Comparison of ENCODE assay signal across 35 cellular contexts in the genomic region with DNA sequence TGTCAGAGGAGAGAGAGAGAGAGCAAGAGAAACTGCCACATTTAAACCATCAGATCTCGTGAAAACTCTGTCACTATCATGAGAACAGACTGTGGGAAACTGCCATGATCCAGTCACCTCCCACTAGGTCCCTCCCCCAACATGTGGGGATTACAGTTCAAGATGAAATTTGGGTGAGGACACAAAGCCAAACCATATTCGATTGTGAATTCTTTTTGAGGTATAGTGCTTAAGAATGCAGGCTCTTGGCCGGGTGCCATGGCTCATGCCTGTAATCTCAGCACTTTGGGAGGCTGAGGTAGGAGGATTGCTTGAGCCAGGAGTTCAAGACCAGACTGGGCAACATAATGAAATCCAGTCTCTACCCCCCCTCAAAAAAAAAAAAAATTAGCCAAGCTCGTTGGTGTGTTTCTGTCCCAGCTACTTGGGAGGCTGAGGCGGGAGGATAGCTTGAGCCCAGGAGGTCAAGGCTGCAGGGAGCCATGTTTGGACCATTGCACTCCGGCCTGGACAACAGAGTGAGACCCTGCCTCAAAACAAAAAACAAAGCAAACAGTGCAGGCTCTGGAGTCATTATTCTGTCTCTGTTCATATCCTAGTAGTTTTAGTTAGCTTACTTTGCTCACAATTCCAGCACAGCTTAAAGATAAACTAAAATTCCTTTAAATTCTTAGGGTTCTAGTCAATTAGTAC. TPM values are rescaled to one million over a fixed set of nuclear protein-coding genes. Genes with fewer than 3 reads are reported as not detected.
A peak's percentile ranks its signal among the peaks of the same experiment; 100 is the strongest.
DNase-seq lines count a peak whose midpoint lies in the region; ATAC-seq, FAIRE-seq and TF ChIP-seq lines count a peak whose summit lies in the region.
"Had no signal": no experiment of that assay in that cellular context is flagged by ENCODE, and none has a peak within 500 bp of the region (broad histone marks: within the 10 kb centered on the region; RNA-seq: fewer than 3 reads in every experiment).

No MANE protein-coding gene starts in this region.

- no peak overlapping the region for H2BK120ac ChIP-seq in IMR-90 (ENCODE audit: low read depth, low read length)

- H3K9me3 ChIP-seq in IMR-90 (ENCODE audit: control insufficient read depth, insufficient read depth, low read length) (no peaks in the 10 kb centered on the region), K562 (replicated peaks; ENCODE audit: control insufficient read depth, insufficient read depth, low read depth, low read length) (no peaks in the 10 kb centered on the region)
- H3K9me3 ChIP-seq: BLaER1 treated with 17β-estradiol and CSF1 and Interleukin-3, amounts not matched to agents 10 nM and 100 nM; gastrocnemius medialis; spleen; stomach; thyroid gland; vagina had no signal

- H3K9me1 ChIP-seq in IMR-90 (ENCODE audit: insufficient read depth, low read length): peaks cover 3% of the 10 kb centered on the region; the same call in 1 of the 2 replicates
- no peaks in the 10 kb centered on the region for H3K9me1 ChIP-seq in K562 (ENCODE audit: control insufficient read depth, insufficient read depth, low read length)

- TF ChIP-seq RAD21 in IMR-90 (IDR thresholded peaks at IDR 0.05; ENCODE audit: low read length) (no peak), K562 (CRISPR knock-in tag; conservative IDR thresholded peaks at IDR 0.05 in 1 of 2, IDR thresholded peaks at IDR 0.05 in 1 of 2) (no peak)

- no peak for TF ChIP-seq POLR2A in IMR-90 (IDR thresholded peaks at IDR 0.05; ENCODE audit: low read depth, low read length)
- no peak for TF ChIP-seq POLR2A in K562 (conservative IDR thresholded peaks at IDR 0.05)

- no peak overlapping the region for H2AK9ac ChIP-seq in IMR-90 (replicated peaks; ENCODE audit: low read depth, low read length, poor library complexity)

- no peaks in the 10 kb centered on the region for H3K27me3 Mint-ChIP-seq in glutamatergic neuron (ENCODE audit: unreplicated experiment)
- H3K27me3 Mint-ChIP-seq: activated CD4-positive, alpha-beta T cell treated with anti-CD3 and anti-CD28 coated beads for 36 hours had no signal

- no peak overlapping the region for H3K9ac ChIP-seq in IMR-90 (ENCODE audit: low read depth, low read length)
- no peak overlapping the region for H3K9ac ChIP-seq in K562 (ENCODE audit: insufficient read depth in 1 of 2, low read depth in 2 of 2, low read length in 2 of 2)
- H3K9ac ChIP-seq: BLaER1 treated with 17β-estradiol and CSF1 and Interleukin-3, amounts not matched to agents 10 nM and 100 nM; parathyroid adenoma had no signal

- peak; percentile 66 for FAIRE-seq in K562 (lab: Jason Lieb, UNC)
- FAIRE-seq: GM12892 had no signal

- H2BK20ac ChIP-seq in IMR-90 (ENCODE audit: low read depth, low read length): no peak overlapping the region

- peaks cover 28 to 57% of the 10 kb centered on the region in 2 experiments for H3K79me1 ChIP-seq in IMR-90 (ENCODE audit: low read depth in 1 of 2, low read length in 2 of 2)

- intact Hi-C loops in IMR-90 (cut with micrococcal nuclease) (no loop called here), K562 (cut with micrococcal nuclease) (no loop called here)

- H3K27me3 ChIP-seq in IMR-90 (ENCODE audit: control insufficient read depth, insufficient read depth, low read length): no peaks in the 10 kb centered on the region
- H3K27me3 ChIP-seq in K562 (ENCODE audit: control insufficient read depth in 2 of 2, insufficient read depth in 2 of 2, low read length in 2 of 2): no peaks in the 10 kb centered on the region
- H3K27me3 ChIP-seq: BLaER1 treated with 17β-estradiol and CSF1 and Interleukin-3, amounts not matched to agents 10 nM and 100 nM; cardiac muscle cell; gastrocnemius medialis; hepatocyte; spleen; stomach; thyroid gland; vagina had no signal

- no peak overlapping the region for H4K8ac ChIP-seq in IMR-90 (ENCODE audit: low read depth in 2 of 2, low read length in 2 of 2)

- no peak overlapping the region for H2AK5ac ChIP-seq in IMR-90 (ENCODE audit: low read depth, low read length)

- no peak overlapping the region for H2BK15ac ChIP-seq in IMR-90 (ENCODE audit: low read depth, low read length)

- H2BK5ac ChIP-seq in IMR-90 (ENCODE audit: low read depth, low read length, poor library complexity, severe bottlenecking): no peak overlapping the region

- POLR2A ChIA-PET in IMR-90 (lab: Charles Lee; ENCODE audit: unreplicated experiment): no interaction called here
- POLR2A ChIA-PET in K562 (lab: Yijun Ruan, JAX): interaction anchor here (0.6 to 1.3 kb wide), 4 partner anchors 16 to 211 kb away, joined by 3 to 4 read pairs (median 3); no protein-coding TSS in a partner anchor

- CTCF ChIA-PET in IMR-90 (lab: Yijun Ruan, JAX) (no interaction called here), K562 (lab: Yijun Ruan, JAX; ENCODE audit: low intra/inter-chr PET ratio) (no interaction called here)

- dilution Hi-C loops in IMR-90 (cut with HindIII; ENCODE audit: low sequenced_read_pairs, unreplicated experiment): no loop called here

- H3K23ac ChIP-seq in IMR-90 (ENCODE audit: low read depth, low read length): no peak overlapping the region

- peak overlapping the region; percentile 15 for H3K27ac Mint-ChIP-seq in stimulated activated effector memory CD8-positive, alpha-beta T cell treated with anti-CD3 and anti-CD28 coated beads, Interleukin-12 subunit alpha, Interleukin-12 subunit beta, amount 100 ng/mL, for 72 hours
- H3K27ac Mint-ChIP-seq in glutamatergic neuron (ENCODE audit: unreplicated experiment): no peak overlapping the region
- H3K27ac Mint-ChIP-seq: activated CD4-positive, alpha-beta T cell treated with anti-CD3 and anti-CD28 coated beads for 36 hours; activated naive CD4-positive, alpha-beta T cell treated with anti-CD3 and anti-CD28 coated beads, Interleukin-2, amount 50 U/mL, for 72 hours had no signal

- ATAC-seq in IMR-90 (ENCODE audit: low read depth) (no peak), K562 (peak; percentile 38)
- ATAC-seq in stimulated activated effector memory CD8-positive, alpha-beta T cell treated with anti-CD3 and anti-CD28 coated beads, Interleukin-12 subunit alpha, Interleukin-12 subunit beta, amount 100 ng/mL, for 72 hours: no peak
- ATAC-seq: activated CD4-positive, alpha-beta T cell treated with anti-CD3 and anti-CD28 coated beads for 36 hours; activated naive CD4-positive, alpha-beta T cell treated with anti-CD3 and anti-CD28 coated beads, Interleukin-2, amount 50 U/mL, for 72 hours; gastrocnemius medialis; left cardiac atrium had no signal

- no peak overlapping the region for H4K5ac ChIP-seq in IMR-90 (ENCODE audit: low read depth, low read length)

- H3K79me2 ChIP-seq in K562 (ENCODE audit: control insufficient read depth, insufficient read depth, low read length): peaks cover 64% of the 10 kb centered on the region

- H3K4me3 Mint-ChIP-seq in stimulated activated effector memory CD8-positive, alpha-beta T cell treated with anti-CD3 and anti-CD28 coated beads, Interleukin-12 subunit alpha, Interleukin-12 subunit beta, amount 100 ng/mL, for 72 hours: no peak overlapping the region
- no peak overlapping the region for H3K4me3 Mint-ChIP-seq in glutamatergic neuron (ENCODE audit: unreplicated experiment)
- H3K4me3 Mint-ChIP-seq: activated CD4-positive, alpha-beta T cell treated with anti-CD3 and anti-CD28 coated beads for 36 hours had no signal

- H3K27ac ChIP-seq in IMR-90 (ENCODE audit: insufficient read depth, low read length): no peak overlapping the region
- no peak overlapping the region for H3K27ac ChIP-seq in K562 (ENCODE audit: extremely low read depth, low read depth, low read length)
- H3K27ac ChIP-seq: BLaER1 treated with 17β-estradiol and CSF1 and Interleukin-3, amounts not matched to agents 10 nM and 100 nM; cardiac muscle cell; gastrocnemius medialis; hepatocyte; HL-60; parathyroid adenoma; spleen; stomach; thyroid gland; vagina had no signal

- TF ChIP-seq CTCF in IMR-90 (conservative IDR thresholded peaks at IDR 0.05; ENCODE audit: low read depth, low read length) (no peak), K562 (IDR thresholded peaks at IDR 0.05 in 2 of 3, conservative IDR thresholded peaks at IDR 0.05 in 1 of 3; ENCODE audit: insufficient read depth in 2 of 3, low read depth in 1 of 3, low read length in 3 of 3) (no peak), fibroblast of the aortic adventitia (IDR thresholded peaks at IDR 0.05; ENCODE audit: insufficient read depth, low read length) (no peak), glutamatergic neuron (IDR thresholded peaks at IDR 0.05; ENCODE audit: partially characterized antibody, unreplicated experiment) (no peak)

- H3K4me3 ChIP-seq in IMR-90 (ENCODE audit: insufficient read depth, low read depth, low read length) (no peak overlapping the region), K562 (no peak overlapping the region), fibroblast of the aortic adventitia (ENCODE audit: low read depth, low read length) (no peak overlapping the region)
- H3K4me3 ChIP-seq: BLaER1 treated with 17β-estradiol and CSF1 and Interleukin-3, amounts not matched to agents 10 nM and 100 nM; cardiac muscle cell; gastrocnemius medialis; hepatocyte; lung; spleen; stomach; thyroid gland; vagina had no signal

- H3K4ac ChIP-seq in IMR-90 (ENCODE audit: low read depth, low read length): no peak overlapping the region

- H3K4me1 ChIP-seq in IMR-90 (ENCODE audit: control insufficient read depth, insufficient read depth, low read length) (peaks cover under 1% of the 10 kb centered on the region), K562 (replicated peaks in 1 of 2; ENCODE audit: control insufficient read depth in 2 of 2, insufficient read depth in 2 of 2, low read length in 2 of 2) (peaks cover 0 to 10% of the 10 kb centered on the region in 2 experiments; a peak in 4 of 5 replicates)

- H3K36me3 Mint-ChIP-seq in stimulated activated effector memory CD8-positive, alpha-beta T cell treated with anti-CD3 and anti-CD28 coated beads, Interleukin-12 subunit alpha, Interleukin-12 subunit beta, amount 100 ng/mL, for 72 hours: peaks cover 24% of the 10 kb centered on the region
- H3K36me3 Mint-ChIP-seq in glutamatergic neuron (ENCODE audit: unreplicated experiment): no peaks in the 10 kb centered on the region

- TF ChIP-seq EP300 in K562 (IDR thresholded peaks at IDR 0.05; ENCODE audit: low read length): no peak

- no peaks in the 10 kb centered on the region for H3K9me3 Mint-ChIP-seq in stimulated activated effector memory CD8-positive, alpha-beta T cell treated with anti-CD3 and anti-CD28 coated beads, Interleukin-12 subunit alpha, Interleukin-12 subunit beta, amount 100 ng/mL, for 72 hours
- no peaks in the 10 kb centered on the region for H3K9me3 Mint-ChIP-seq in glutamatergic neuron (ENCODE audit: unreplicated experiment)
- H3K9me3 Mint-ChIP-seq: activated naive CD4-positive, alpha-beta T cell treated with anti-CD3 and anti-CD28 coated beads, Interleukin-2, amount 50 U/mL, for 72 hours had no signal

- H4K20me1 ChIP-seq in IMR-90 (ENCODE audit: insufficient read depth, low read length): peaks cover 8% of the 10 kb centered on the region
- H4K20me1 ChIP-seq in K562 (replicated peaks; ENCODE audit: control insufficient read depth, insufficient read depth, low read length): no peaks in the 10 kb centered on the region; the same call in 1 of the 2 replicates

- peaks cover 4% of the 10 kb centered on the region; the same call in 1 of the 2 replicates for H3K36me3 ChIP-seq in IMR-90 (ENCODE audit: control insufficient read depth, insufficient read depth, low read length)
- peaks cover 17% of the 10 kb centered on the region for H3K36me3 ChIP-seq in K562 (ENCODE audit: control insufficient read depth, insufficient read depth, low read length)
- H3K36me3 ChIP-seq: cardiac muscle cell, gastrocnemius medialis, thyroid gland, vagina had no signal

- no peak overlapping the region for H4K91ac ChIP-seq in IMR-90 (ENCODE audit: insufficient read depth, low read depth, low read length)

- BruUV-seq in IMR-90 (replicated peaks; lab: Mats Ljungman, UMichigan): no TSS peak
- no TSS peak for BruUV-seq in K562 (replicated peaks; lab: Mats Ljungman, UMichigan)

- peaks cover 3% of the 10 kb centered on the region for H3K4me1 Mint-ChIP-seq in stimulated activated effector memory CD8-positive, alpha-beta T cell treated with anti-CD3 and anti-CD28 coated beads, Interleukin-12 subunit alpha, Interleukin-12 subunit beta, amount 100 ng/mL, for 72 hours
- H3K4me1 Mint-ChIP-seq in glutamatergic neuron (ENCODE audit: low read depth, unreplicated experiment): peaks cover 16% of the 10 kb centered on the region

- no peak overlapping the region for H3K14ac ChIP-seq in IMR-90 (replicated peaks; ENCODE audit: low read depth, low read length)

- H3K18ac ChIP-seq in IMR-90 (ENCODE audit: low read depth, low read length): no peak overlapping the region

- H3K56ac ChIP-seq in IMR-90 (ENCODE audit: extremely low read depth, insufficient read depth, low read length): no peak overlapping the region

- in situ Hi-C loops in IMR-90 (cut with MboI; ENCODE audit: low sequenced_read_pairs): no loop called here
- in situ Hi-C loops in K562 (cut with MboI): no loop called here

- 100% methylated on average over 1 of the region's 6 CpGs; no CpG with 5 or more reads in 1 of the 2 experiments for whole genome bisulfite sequencing in IMR-90 (ENCODE audit: extremely low coverage in 2 of 2, insufficient read length in 1 of 2), 2 experiments
- 58% methylated on average over 6 of the region's 6 CpGs for WGBS in K562 (ENCODE audit: insufficient coverage, low coverage, missing lambda C conversion rate)

- DNase-seq in IMR-90: peak; percentile 10
- DNase-seq in K562 (ENCODE audit: extremely low read depth in 1 of 4, low spot score in 3 of 4): peak in 1 of 4 experiments; percentile 25
- DNase-seq in fibroblast of the aortic adventitia (ENCODE audit: low read depth): peak; percentile 59
- no peak for DNase-seq in stimulated activated effector memory CD8-positive, alpha-beta T cell treated with anti-CD3 and anti-CD28 coated beads, Interleukin-12 subunit alpha, Interleukin-12 subunit beta, amount 100 ng/mL, for 72 hours (ENCODE audit: low spot score in 2 of 2)
- DNase-seq in GDM1 (lab: John Stamatoyannopoulos, UW): no peak
- DNase-seq in glutamatergic neuron: no peak
- DNase-seq in NCI-H526 treated with DMSO at 0.1 percent for 48 hours (lab: John Stamatoyannopoulos, UW): no peak
- DNase-seq: activated CD4-positive, alpha-beta T cell treated with anti-CD3 and anti-CD28 coated beads for 36 hours; activated CD8-positive, alpha-beta memory T cell treated with anti-CD3 and anti-CD28 coated beads for 24 hours; anterior cingulate cortex; cortex of kidney; DMS153; effector memory CD4-positive, alpha-beta T cell; gastrocnemius medialis; H7; Karpas-422; left cardiac atrium; NCI-H446; NCI-H774; SIG-M5; spleen; stimulated activated CD4-positive, alpha-beta T cell treated with anti-CD3 and anti-CD28 coated beads, Interleukin-2, amount 100 ng/mL, for 48 hours; stomach; SW 1271; T-helper 9 cell; thyroid gland had no signal

- no peak overlapping the region for H3K4me2 ChIP-seq in IMR-90 (ENCODE audit: low read depth, low read length)
- no peak overlapping the region for H3K4me2 ChIP-seq in K562 (ENCODE audit: insufficient read depth, low read length)
- H3K4me2 ChIP-seq: BLaER1 treated with 17β-estradiol and CSF1 and Interleukin-3, amounts not matched to agents 10 nM and 100 nM; hepatocyte had no signal

- H2AFZ ChIP-seq in IMR-90 (replicated peaks; ENCODE audit: low read length, poor library complexity) (no peak overlapping the region), K562 (ENCODE audit: low read depth, low read length) (no peak overlapping the region)
- H2AFZ ChIP-seq: hepatocyte, parathyroid adenoma had no signal

RNA-seq across cellular contexts. Expression of a gene that starts 6.1 kb away (rescaled TPM):
- total RNA-seq in IMR-90 (2012; rRNA removed) (48.4 and 63.0 TPM in 2 replicates), K562 (2014; rRNA removed) (49.7 and 52.9 TPM in 2 replicates), K562 (2014; rRNA removed; fragmentation: Illumina TruSeq; extraction: Trizol) (74.7 and 89.2 TPM in 2 replicates), K562 (2015; rRNA removed; fragmentation: Illumina TruSeq; extraction: Trizol) (72.4 and 74.2 TPM in 2 replicates), K562 (2021) (46.9 and 49.2 TPM in 2 replicates), fibroblast of the aortic adventitia (ENCODE audit: low replicate concordance) (11.4 and 39.9 TPM in 2 replicates), glutamatergic neuron (ENCODE audit: unreplicated experiment) (64.5 TPM)
- polyA plus RNA-seq in IMR-90 (2012; rRNA removed) (44.1 and 48.9 TPM in 2 replicates), K562 (2011; rRNA removed) (81.2 and 87.8 TPM in 2 replicates), K562 (2014; fragmentation: Illumina TruSeq; extraction: Trizol) (82.4 and 96.7 TPM in 2 replicates), K562 (2014; fragmentation: Nextera tagmentation; extraction: Ambion mirVana) (100 to 1,000 TPM; 104 to 150 TPM), K562 (2014; rRNA removed) (58.2 and 63.7 TPM in 2 replicates)
- polyA plus RNA-seq in IMR-90 (2012; cell fraction: cytosol; rRNA removed): 16.3 and 19.4 TPM in 2 replicates
- polyA plus RNA-seq in IMR-90 (2012; cell fraction: nucleus; rRNA removed; ENCODE audit: low replicate concordance): 6.7 and 18.8 TPM in 2 replicates
- total RNA-seq in K562 (2011; cell fraction: chromatin; rRNA removed; ENCODE audit: low replicate concordance): 27.0 and 34.0 TPM in 2 replicates
- 19.2 and 20.9 TPM in 2 replicates for total RNA-seq in K562 (2011; cell fraction: nucleolus; rRNA removed)
- 24.3 and 31.5 TPM in 2 replicates for total RNA-seq in K562 (2011; cell fraction: nucleoplasm; rRNA removed)
- polyA plus RNA-seq in K562 (2011; cell fraction: cytosol; rRNA removed): 40.2 and 52.3 TPM in 2 replicates
- 18.2 and 30.1 TPM in 2 replicates for polyA plus RNA-seq in K562 (2011; cell fraction: nucleus; rRNA removed)
- 45.0 and 64.6 TPM in 2 replicates for polyA plus RNA-seq in K562 (2012)
- polyA minus RNA-seq in K562 (2011; rRNA and poly(A)+ RNA removed): 52.2 and 53.3 TPM in 2 replicates
- 12.5 and 17.4 TPM in 2 replicates for polyA minus RNA-seq in K562 (2011; cell fraction: cytosol; rRNA and poly(A)+ RNA removed)
- 7.3 and 15.4 TPM in 2 replicates for polyA minus RNA-seq in K562 (2011; cell fraction: nucleus; rRNA and poly(A)+ RNA removed)

RNA-seq across cellular contexts. Expression of a gene that starts 6.3 kb away (rescaled TPM):
- 148 and 178 TPM in 2 replicates for total RNA-seq in IMR-90 (2012; rRNA removed)
- polyA plus RNA-seq in IMR-90 (2012; rRNA removed): 52.3 and 53.1 TPM in 2 replicates
- 22.9 and 30.2 TPM in 2 replicates for polyA plus RNA-seq in IMR-90 (2012; cell fraction: cytosol; rRNA removed)
- polyA plus RNA-seq in IMR-90 (2012; cell fraction: nucleus; rRNA removed; ENCODE audit: low replicate concordance): 10.1 and 36.3 TPM in 2 replicates
- 175 and 251 TPM in 2 replicates for total RNA-seq in K562 (2011; cell fraction: chromatin; rRNA removed; ENCODE audit: low replicate concordance)
- total RNA-seq in K562 (2011; cell fraction: nucleolus; rRNA removed): 114 and 139 TPM in 2 replicates
- total RNA-seq in K562 (2011; cell fraction: nucleoplasm; rRNA removed): 164 and 175 TPM in 2 replicates
- total RNA-seq in K562 (2014; rRNA removed): 278 and 343 TPM in 2 replicates
- total RNA-seq in K562 (2014; rRNA removed; fragmentation: Illumina TruSeq; extraction: Trizol): 198 and 205 TPM in 2 replicates
- 192 and 193 TPM in 2 replicates for total RNA-seq in K562 (2015; rRNA removed; fragmentation: Illumina TruSeq; extraction: Trizol)
- total RNA-seq in K562 (2021): 163 and 164 TPM in 2 replicates
- polyA plus RNA-seq in K562 (2011; rRNA removed): 184 and 230 TPM in 2 replicates
- 182 and 183 TPM in 2 replicates for polyA plus RNA-seq in K562 (2011; cell fraction: cytosol; rRNA removed)
- 113 and 118 TPM in 2 replicates for polyA plus RNA-seq in K562 (2011; cell fraction: nucleus; rRNA removed)
- 80.7 and 123 TPM in 2 replicates for polyA plus RNA-seq in K562 (2012)
- polyA plus RNA-seq in K562 (2014; fragmentation: Illumina TruSeq; extraction: Trizol): 147 and 155 TPM in 2 replicates
- polyA plus RNA-seq in K562 (2014; fragmentation: Nextera tagmentation; extraction: Ambion mirVana): 10 to 100 TPM; 48.7 to 58.0 TPM
- 158 and 209 TPM in 2 replicates for polyA plus RNA-seq in K562 (2014; rRNA removed)
- 305 and 349 TPM in 2 replicates for polyA minus RNA-seq in K562 (2011; rRNA and poly(A)+ RNA removed)
- polyA minus RNA-seq in K562 (2011; cell fraction: cytosol; rRNA and poly(A)+ RNA removed): 133 and 157 TPM in 2 replicates
- polyA minus RNA-seq in K562 (2011; cell fraction: nucleus; rRNA and poly(A)+ RNA removed): 58.4 and 89.9 TPM in 2 replicates
- total RNA-seq in fibroblast of the aortic adventitia (ENCODE audit: low replicate concordance): 50.3 and 112 TPM in 2 replicates
- 68.0 TPM for total RNA-seq in glutamatergic neuron (ENCODE audit: unreplicated experiment)

Comparison
In these comparisons a context has a peak if more than half of its experiments do, and no peak if none do; other contexts are left out.
1. DNase-seq: peak in IMR-90 (single experiment) and fibroblast of the aortic adventitia (single experiment); none in stimulated activated effector memory CD8-positive, alpha-beta T cell treated with anti-CD3 and anti-CD28 coated beads, Interleukin-12 subunit alpha, Interleukin-12 subunit beta, amount 100 ng/mL, for 72 hours (0 of 2), GDM1 (single experiment), glutamatergic neuron (single experiment) and NCI-H526 treated with DMSO at 0.1 percent for 48 hours (single experiment).